Comparison of ENCODE assay signal across 22 cellular contexts in the genomic region with DNA sequence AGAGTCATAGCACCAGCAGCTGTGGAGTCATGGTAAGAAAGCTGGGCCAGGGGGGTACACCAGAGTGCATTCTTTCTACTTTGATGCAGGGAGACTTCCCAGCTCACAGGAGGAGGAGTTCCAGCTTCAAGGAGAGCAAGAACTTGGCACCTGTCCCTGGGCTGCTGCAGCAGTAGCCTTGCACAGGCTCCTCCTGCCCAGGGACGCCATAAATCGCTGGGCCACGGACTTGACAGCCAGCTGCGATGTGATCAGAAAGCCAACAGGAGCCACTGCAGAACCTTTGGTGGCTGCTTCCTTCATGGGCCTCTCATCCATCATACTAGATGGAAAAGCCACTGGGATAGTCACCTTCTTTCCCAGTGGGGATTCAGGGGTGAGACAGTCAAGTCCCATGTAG.
DNase-seq lines count a peak whose midpoint lies in the region; ATAC-seq and TF ChIP-seq lines count a peak whose summit lies in the region.
"Had no signal": no experiment of that assay in that cellular context is flagged by ENCODE, and none has a peak within 500 bp of the region (broad histone marks: within the 10 kb centered on the region; RNA-seq: fewer than 3 reads in every experiment).

No MANE protein-coding gene starts in this region.

- no peak overlapping the region for H3K4me3 Mint-ChIP-seq in natural killer cell treated with Interleukin-12 subunit alpha and Interleukin-12 subunit beta and Interleukin-15 and Interleukin-18, amount 100 ng/mL, for 72 hours
- H3K4me3 Mint-ChIP-seq: central memory CD8-positive, alpha-beta T cell; HFFc6 had no signal

- CTCF ChIA-PET in A673 (lab: Charles Lee): interaction anchor here (0.5 kb wide), 1 partner anchor 1098 kb away, joined by 3 read pairs; no protein-coding TSS in a partner anchor

- POLR2A ChIA-PET in A673 (lab: Charles Lee; ENCODE audit: low non-redundant PET): no interaction called here

- H3K27me3 ChIP-seq in A673 (replicated peaks; ENCODE audit: insufficient read depth, low read depth, low read length, poor library complexity): peaks cover 37% of the 10 kb centered on the region
- no peaks in the 10 kb centered on the region for H3K27me3 ChIP-seq in RWPE2 (ENCODE audit: insufficient read depth, poor library complexity, severe bottlenecking)
- H3K27me3 ChIP-seq: sigmoid colon, SJSA1, vagina had no signal

- 0 out of 3 replicates have a peak, but pooled peaks have one; percentile 19 for ATAC-seq in RWPE2 (ENCODE audit: low read depth)
- no peak for ATAC-seq in natural killer cell treated with Interleukin-12 subunit alpha and Interleukin-12 subunit beta and Interleukin-15 and Interleukin-18, amount 100 ng/mL, for 72 hours
- ATAC-seq in HG03460 (IDR thresholded peaks at IDR 0.05; ENCODE audit: unreplicated experiment): no peak
- ATAC-seq: left ventricle myocardium superior had no signal

- intact Hi-C loops in A673 (cut with micrococcal nuclease; ENCODE audit: unreplicated experiment): no loop called here

- no peaks in the 10 kb centered on the region for H3K4me1 Mint-ChIP-seq in natural killer cell treated with Interleukin-12 subunit alpha and Interleukin-12 subunit beta and Interleukin-15 and Interleukin-18, amount 100 ng/mL, for 72 hours (ENCODE audit: low read depth in 2 of 2)
- H3K4me1 Mint-ChIP-seq: central memory CD8-positive, alpha-beta T cell had no signal

- H3K36me3 Mint-ChIP-seq in natural killer cell treated with Interleukin-12 subunit alpha and Interleukin-12 subunit beta and Interleukin-15 and Interleukin-18, amount 100 ng/mL, for 72 hours: no peaks in the 10 kb centered on the region

- no peak overlapping the region for H3K4me3 ChIP-seq in A673 (ENCODE audit: low read depth, low read length, poor library complexity, severe bottlenecking)
- no peak overlapping the region for H3K4me3 ChIP-seq in RWPE2 (ENCODE audit: severe bottlenecking)
- H3K4me3 ChIP-seq: sigmoid colon, SJSA1, vagina had no signal

- H3K4me1 ChIP-seq in A673 (ENCODE audit: insufficient read depth, low read length, poor library complexity, severe bottlenecking) (no peaks in the 10 kb centered on the region), RWPE2 (ENCODE audit: insufficient read depth, poor library complexity, severe bottlenecking) (no peaks in the 10 kb centered on the region)
- H3K4me1 ChIP-seq: SJSA1, vagina had no signal

- H3K9me3 ChIP-seq in A673 (ENCODE audit: low read depth, low read length, poor library complexity, severe bottlenecking) (no peaks in the 10 kb centered on the region), RWPE2 (ENCODE audit: severe bottlenecking) (no peaks in the 10 kb centered on the region)
- H3K9me3 ChIP-seq: sigmoid colon, SJSA1, vagina had no signal

- TF ChIP-seq CTCF in A673 (conservative IDR thresholded peaks at IDR 0.05; ENCODE audit: low read depth, low read length) (no peak), RWPE2 (IDR thresholded peaks at IDR 0.05; ENCODE audit: poor library complexity, severe bottlenecking) (no peak)

- no peaks in the 10 kb centered on the region for H3K36me3 ChIP-seq in A673 (ENCODE audit: insufficient read depth, low read length, poor library complexity, severe bottlenecking)
- H3K36me3 ChIP-seq in RWPE2 (ENCODE audit: low read depth): no peaks in the 10 kb centered on the region
- H3K36me3 ChIP-seq: sigmoid colon, SJSA1, vagina had no signal

- H3K27me3 Mint-ChIP-seq in natural killer cell treated with Interleukin-12 subunit alpha and Interleukin-12 subunit beta and Interleukin-15 and Interleukin-18, amount 100 ng/mL, for 72 hours: peaks cover 2 to 25% of the 10 kb centered on the region in 2 donors

- DNase-seq in A673 (ENCODE audit: low spot score): peak; percentile 7
- DNase-seq in EL: peak; percentile 16
- DNase-seq in RWPE2 (ENCODE audit: low spot score): no peak
- peak; percentile 9 for DNase-seq in myocyte (ENCODE audit: low read depth)
- DNase-seq in amygdala (lab: John Stamatoyannopoulos, UW): no peak
- no peak for DNase-seq in natural killer cell treated with Interleukin-12 subunit alpha and Interleukin-12 subunit beta and Interleukin-15 and Interleukin-18, amount 100 ng/mL, for 72 hours (ENCODE audit: low spot score)
- DNase-seq: activated CD4-positive, alpha-beta T cell treated with anti-CD3 and anti-CD28 coated beads for 4 hours; activated CD8-positive, alpha-beta memory T cell treated with anti-CD3 and anti-CD28 coated beads, Interleukin-2, amount 50 U/mL, for 4 hours; activated gamma-delta T cell; effector CD8-positive, alpha-beta T cell; HFFc6; Karpas-422; left ventricle myocardium superior; NCI-H1436 treated with DMSO at 0.1 percent for 48 hours; NCI-H345; OCI-M1; sigmoid colon; T-helper 9 cell had no signal

- no peak overlapping the region for H3K27ac ChIP-seq in A673 (ENCODE audit: low read depth, low read length, poor library complexity, severe bottlenecking)
- H3K27ac ChIP-seq in RWPE2 (ENCODE audit: poor library complexity, severe bottlenecking): no peak overlapping the region
- H3K27ac ChIP-seq: sigmoid colon, SJSA1, vagina had no signal

- no TSS peak for BruUV-seq in A673 (replicated peaks; lab: Mats Ljungman, UMichigan)

- H3K9me3 Mint-ChIP-seq in natural killer cell treated with Interleukin-12 subunit alpha and Interleukin-12 subunit beta and Interleukin-15 and Interleukin-18, amount 100 ng/mL, for 72 hours: no peaks in the 10 kb centered on the region
- H3K9me3 Mint-ChIP-seq: central memory CD8-positive, alpha-beta T cell had no signal

- H3K27ac Mint-ChIP-seq in natural killer cell treated with Interleukin-12 subunit alpha and Interleukin-12 subunit beta and Interleukin-15 and Interleukin-18, amount 100 ng/mL, for 72 hours: no peak overlapping the region
- H3K27ac Mint-ChIP-seq: HFFc6 had no signal

Comparison
In these comparisons a context has a peak if more than half of its experiments do, and no peak if none do; other contexts are left out.
1. DNase-seq: peak in A673 (single experiment), EL (single experiment) and myocyte (single experiment); none in RWPE2 (single experiment), amygdala (0 of 56) and natural killer cell treated with Interleukin-12 subunit alpha and Interleukin-12 subunit beta and Interleukin-15 and Interleukin-18, amount 100 ng/mL, for 72 hours (single experiment).